Comparison of ENCODE assay signal across 9 cellular contexts in the genomic region with DNA sequence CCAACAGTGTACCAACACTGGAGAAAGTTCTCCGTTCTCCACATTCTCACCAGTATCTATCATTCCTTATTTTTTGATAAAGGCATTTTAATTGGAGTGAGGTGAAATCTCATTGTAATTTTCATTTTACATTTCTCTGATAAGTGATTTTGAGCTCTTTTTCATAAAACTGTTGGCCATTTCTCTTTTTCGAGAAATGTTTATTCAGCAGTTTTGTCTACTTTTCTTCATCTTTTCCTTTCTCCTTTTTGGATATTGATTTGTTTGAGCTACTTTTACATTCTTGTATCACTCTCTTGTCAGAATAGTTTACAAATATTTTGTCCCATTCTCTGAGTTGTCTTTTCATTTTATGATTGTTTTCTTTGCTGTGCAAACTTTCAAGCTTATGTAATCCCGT.
"Had no signal": no experiment of that assay in that cellular context is flagged by ENCODE, and none has a peak within 500 bp of the region (broad histone marks: within the 10 kb centered on the region; RNA-seq: fewer than 3 reads in every experiment).

No MANE protein-coding gene starts in this region.

- H2AFZ ChIP-seq: GM23338 had no signal

- H3K9ac ChIP-seq: KMS-11 had no signal

- ATAC-seq: GM23338, HCT116 had no signal

- FAIRE-seq: HTR-8/SVneo had no signal

- H3K36me3 ChIP-seq: HAP-1 had no signal

- H3K9me3 Mint-ChIP-seq: GM23338, HFFc6 had no signal

- H3K4me3 ChIP-seq: GM23338, HAP-1 had no signal

- DNase-seq: H7, HFFc6, Karpas-422, KBM-7 had no signal

- H3K27ac Mint-ChIP-seq: GM23338, HFFc6 had no signal

- H3K4me1 ChIP-seq: HAP-1 had no signal

- H3K4me3 Mint-ChIP-seq: GM23338, HFFc6 had no signal

- H3K9me3 ChIP-seq: HAP-1 had no signal

- H3K4me2 ChIP-seq: GM23338, KMS-11 had no signal

- H3K27ac ChIP-seq: KMS-11 had no signal
